Comparison of ENCODE assay signal across 20 cellular contexts in the genomic region with DNA sequence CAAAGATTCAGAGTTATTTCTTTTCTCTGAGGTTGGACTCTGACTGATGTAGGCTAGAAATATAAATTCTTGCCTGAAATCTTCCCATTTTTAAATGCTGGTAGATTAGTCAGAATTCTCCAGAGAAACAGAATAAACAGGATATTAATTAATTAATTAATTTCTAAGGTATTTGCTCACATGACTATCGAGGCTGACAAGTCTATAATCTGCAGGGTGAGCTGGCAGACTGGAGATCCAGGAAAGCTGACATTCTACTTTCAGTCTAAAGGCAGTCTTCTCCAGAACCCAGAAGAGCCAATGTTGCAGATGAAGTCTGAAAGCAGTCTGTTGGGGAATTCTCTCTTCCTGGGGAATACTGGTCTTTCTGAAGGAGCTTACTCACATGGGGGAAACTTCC.
"Had no signal": no experiment of that assay in that cellular context is flagged by ENCODE, and none has a peak within 500 bp of the region (broad histone marks: within the 10 kb centered on the region; RNA-seq: fewer than 3 reads in every experiment).

No MANE protein-coding gene starts in this region.

- DNase-seq: activated CD4-positive, alpha-beta T cell treated with anti-CD3 and anti-CD28 coated beads, Interleukin-2, amount 10 ng/mL, durations not matched to agents 7 days and 5 days; activated CD8-positive, alpha-beta memory T cell treated with anti-CD3 and anti-CD28 coated beads, Interleukin-2, amount 50 U/mL, for 4 hours; activated effector memory CD4-positive, alpha-beta T cell treated with Interleukin-2 at 50 U/mL for 16 hours; activated naive CD4-positive, alpha-beta T cell treated with anti-CD3 and anti-CD28 coated beads, Interleukin-2, amount 10 ng/mL, durations not matched to agents 7 days and 5 days; activated naive CD8-positive, alpha-beta T cell treated with anti-CD3 and anti-CD28 coated beads, Interleukin-2, amount 50 U/mL, for 24 hours; activated T-cell treated with anti-CD3 and anti-CD28 coated beads, Interleukin-2, amount 50 U/mL, for 4 hours; aorta; endodermal cell; erythroblast; hypothalamus; kidney; retina; T-cell; T1000 had no signal

- H3K4me1 Mint-ChIP-seq: activated CD4-positive, alpha-beta T cell treated with anti-CD3 and anti-CD28 coated beads, Interleukin-2, amount 10 ng/mL, durations not matched to agents 7 days and 5 days; activated naive CD4-positive, alpha-beta T cell treated with anti-CD3 and anti-CD28 coated beads, Interleukin-2, amount 10 ng/mL, durations not matched to agents 7 days and 5 days had no signal

- H3K36me3 ChIP-seq: vagina had no signal

- FAIRE-seq: colon, frontal cortex, kidney had no signal

- H3K4me3 Mint-ChIP-seq: activated CD4-positive, alpha-beta T cell treated with anti-CD3 and anti-CD28 coated beads, Interleukin-2, amount 10 ng/mL, durations not matched to agents 7 days and 5 days; activated naive CD4-positive, alpha-beta T cell treated with anti-CD3 and anti-CD28 coated beads, Interleukin-2, amount 10 ng/mL, durations not matched to agents 7 days and 5 days; activated naive CD8-positive, alpha-beta T cell treated with anti-CD3 and anti-CD28 coated beads, Interleukin-2, amount 50 U/mL, for 24 hours; activated T-cell treated with anti-CD3 and anti-CD28 coated beads, Interleukin-2, amount 50 U/mL, for 4 hours; endodermal cell; neural crest cell; stimulated activated naive CD8-positive, alpha-beta T cell treated with anti-CD3 and anti-CD28 coated beads, Interleukin-15, Interleukin-2, amounts not matched to agents 100 ng/mL and 50 ng/mL, for 24 hours; T-cell had no signal

- H3K36me3 Mint-ChIP-seq: activated naive CD4-positive, alpha-beta T cell treated with anti-CD3 and anti-CD28 coated beads, Interleukin-2, amount 10 ng/mL, durations not matched to agents 7 days and 5 days; T-cell had no signal

- H3K27me3 ChIP-seq: vagina had no signal

- H3K27ac ChIP-seq: vagina had no signal

- H3K4me1 ChIP-seq: vagina had no signal

- H3K27ac Mint-ChIP-seq: activated CD4-positive, alpha-beta T cell treated with anti-CD3 and anti-CD28 coated beads, Interleukin-2, amount 10 ng/mL, durations not matched to agents 7 days and 5 days; activated naive CD4-positive, alpha-beta T cell treated with anti-CD3 and anti-CD28 coated beads, Interleukin-2, amount 10 ng/mL, durations not matched to agents 7 days and 5 days; activated naive CD8-positive, alpha-beta T cell treated with anti-CD3 and anti-CD28 coated beads, Interleukin-2, amount 50 U/mL, for 24 hours; endodermal cell; stimulated activated naive CD8-positive, alpha-beta T cell treated with anti-CD3 and anti-CD28 coated beads, Interleukin-15, Interleukin-2, amounts not matched to agents 100 ng/mL and 50 ng/mL, for 24 hours; T-cell had no signal

- H3K9me3 ChIP-seq: vagina had no signal

- H3K4me3 ChIP-seq: lung, vagina had no signal

- H3K9me3 Mint-ChIP-seq: activated CD4-positive, alpha-beta T cell treated with anti-CD3 and anti-CD28 coated beads, Interleukin-2, amount 10 ng/mL, durations not matched to agents 7 days and 5 days; activated naive CD4-positive, alpha-beta T cell treated with anti-CD3 and anti-CD28 coated beads, Interleukin-2, amount 10 ng/mL, durations not matched to agents 7 days and 5 days; activated naive CD8-positive, alpha-beta T cell treated with anti-CD3 and anti-CD28 coated beads, Interleukin-2, amount 50 U/mL, for 24 hours; activated T-cell treated with anti-CD3 and anti-CD28 coated beads, Interleukin-2, amount 50 U/mL, for 4 hours; endodermal cell; stimulated activated naive CD8-positive, alpha-beta T cell treated with anti-CD3 and anti-CD28 coated beads, Interleukin-15, Interleukin-2, amounts not matched to agents 100 ng/mL and 50 ng/mL, for 24 hours; T-cell had no signal
